14 cellular contexts compared by ENCODE assay signal in genomic region chr7:9937944-9938631, GRCh38.
DNase-seq lines count a peak whose midpoint lies in the region; FAIRE-seq and TF ChIP-seq lines count a peak whose summit lies in the region.
"Had no signal": no experiment of that assay in that cellular context is flagged by ENCODE, and none has a peak within 500 bp of the region (broad histone marks: within the 10 kb centered on the region; RNA-seq: fewer than 3 reads in every experiment).

No MANE protein-coding gene starts in this region.

- H2AFZ ChIP-seq in MM.1S (ENCODE audit: low read length): no peak overlapping the region

- no peaks in the 10 kb centered on the region for H3K27me3 ChIP-seq in bronchial epithelial cell (ENCODE audit: control insufficient read depth, insufficient read depth, low read length)
- no peaks in the 10 kb centered on the region for H3K27me3 ChIP-seq in iPS-20b (ENCODE audit: insufficient read depth, low read length)
- H3K27me3 ChIP-seq in MM.1S (replicated peaks; ENCODE audit: insufficient read depth, low read length): no peaks in the 10 kb centered on the region

- H3K9me3 Mint-ChIP-seq in Calu3 (ENCODE audit: low read depth, unreplicated experiment): no peaks in the 10 kb centered on the region

- DNase-seq in Calu3: peak; percentile 3
- DNase-seq in M059J (ENCODE audit: low read depth): peak; percentile 5
- peak; percentile 59 for DNase-seq in bronchial epithelial cell (ENCODE audit: low read depth)
- DNase-seq in activated CD4-positive, alpha-beta T cell treated with anti-CD3 and anti-CD28 coated beads for 1 hour: no peak
- no peak for DNase-seq in MM.1S
- DNase-seq in amniotic stem cell (lab: John Stamatoyannopoulos, UW): no peak
- DNase-seq in NCI-H1694 (lab: John Stamatoyannopoulos, UW): no peak
- DNase-seq: AML-193; KG1; midbrain; Right ventricle myocardium superior; stimulated activated CD4-positive, alpha-beta T cell treated with anti-CD3 and anti-CD28 coated beads, Interleukin-2, amount 100 ng/mL, for 24 hours had no signal

- H3K9me3 ChIP-seq in iPS-20b (ENCODE audit: insufficient read depth, low read depth, low read length) (no peaks in the 10 kb centered on the region), MM.1S (replicated peaks; ENCODE audit: insufficient read depth, low read length) (no peaks in the 10 kb centered on the region)

- no peak overlapping the region for H3K4me2 ChIP-seq in MM.1S (ENCODE audit: low read depth, low read length)

- H3K9ac ChIP-seq in iPS-20b (ENCODE audit: low read depth, low read length) (0 out of 2 replicates have a peak overlapping the region, but pooled peaks have one; percentile 18), MM.1S (ENCODE audit: low read length) (no peak overlapping the region)

- intact Hi-C loops in Calu3 (cut with micrococcal nuclease; ENCODE audit: unreplicated experiment): loop anchor here (5.0 kb wide), 1 partner anchor 189 kb away; no protein-coding TSS in a partner anchor

- no peaks in the 10 kb centered on the region for H3K27me3 Mint-ChIP-seq in Calu3 (ENCODE audit: unreplicated experiment)

- no peak for FAIRE-seq in bronchial epithelial cell (lab: Jason Lieb, UNC)
- FAIRE-seq: GM18507 had no signal

- H3K79me2 ChIP-seq in MM.1S (ENCODE audit: low read length): no peaks in the 10 kb centered on the region

- no peaks in the 10 kb centered on the region for H3K36me3 Mint-ChIP-seq in Calu3 (ENCODE audit: insufficient read depth, unreplicated experiment)

- no TSS peak for BruUV-seq in Calu3 (replicated peaks; lab: Mats Ljungman, UMichigan)

- H3K4me3 Mint-ChIP-seq in Calu3 (ENCODE audit: low read depth, unreplicated experiment): no peak overlapping the region

- no peak overlapping the region for H3K27ac Mint-ChIP-seq in Calu3 (ENCODE audit: unreplicated experiment)

- H3K27ac ChIP-seq in iPS-20b (ENCODE audit: low read length): no peak overlapping the region
- no peak overlapping the region for H3K27ac ChIP-seq in MM.1S (ENCODE audit: low read length)

- peaks cover 19% of the 10 kb centered on the region for H3K4me1 Mint-ChIP-seq in Calu3 (ENCODE audit: low read depth, unreplicated experiment)

- H3K4me3 ChIP-seq in bronchial epithelial cell (ENCODE audit: low read depth, low read length) (no peak overlapping the region), iPS-20b (ENCODE audit: low read length) (no peak overlapping the region), MM.1S (ENCODE audit: low read length) (no peak overlapping the region)

- no peaks in the 10 kb centered on the region; the same call in 1 of the 2 replicates for H3K9me2 ChIP-seq in MM.1S (replicated peaks; ENCODE audit: insufficient read depth, low read length)

- CTCF ChIA-PET in Calu3 (lab: Charles Lee): interaction anchor here (1.4 kb wide), 1 partner anchor 41 kb away, joined by 3 read pairs; no protein-coding TSS in a partner anchor

- H4K20me1 ChIP-seq in MM.1S (ENCODE audit: insufficient read depth, low read length): no peaks in the 10 kb centered on the region

- H3K36me3 ChIP-seq in bronchial epithelial cell (ENCODE audit: control insufficient read depth, insufficient read depth, low read length) (no peaks in the 10 kb centered on the region), iPS-20b (ENCODE audit: insufficient read depth, low read depth, low read length) (no peaks in the 10 kb centered on the region), MM.1S (replicated peaks; ENCODE audit: insufficient read depth, low read length) (no peaks in the 10 kb centered on the region)

- TF ChIP-seq CTCF in Calu3 (IDR thresholded peaks at IDR 0.05; ENCODE audit: unreplicated experiment) (no peak), bronchial epithelial cell (IDR thresholded peaks at IDR 0.05; ENCODE audit: insufficient read depth, low read length, severe bottlenecking) (no peak), MM.1S (IDR thresholded peaks at IDR 0.05; ENCODE audit: low read length) (no peak)

- H3K4me1 ChIP-seq in iPS-20b (ENCODE audit: insufficient read depth, low read length) (peaks cover 28% of the 10 kb centered on the region), MM.1S (ENCODE audit: low read length) (0 out of 2 replicates have a peak, but pooled peaks cover 6% of the 10 kb centered on the region)

- H3F3A ChIP-seq in MM.1S (ENCODE audit: insufficient read depth, low read length): no peaks in the 10 kb centered on the region

Comparison
In these comparisons a context has a peak if more than half of its experiments do, and no peak if none do; other contexts are left out.
1. DNase-seq: peak in Calu3 (single experiment), M059J (single experiment) and bronchial epithelial cell (single experiment); none in activated CD4-positive, alpha-beta T cell treated with anti-CD3 and anti-CD28 coated beads for 1 hour (single experiment), MM.1S (single experiment), amniotic stem cell (single experiment) and NCI-H1694 (single experiment).